ENCODE assay signal across 1 cellular context in genomic region chr7:118731854-118732253, GRCh38.
TF ChIP-seq lines count a peak whose summit lies in the region.

No MANE protein-coding gene starts in this region.

TF ChIP-seq in GM12878, 131 proteins besides CTCF, POLR2A, EP300 and RAD21:
- TF ChIP-seq PAX8 (IDR thresholded peaks at IDR 0.05) (no peak), NR2F1 (conservative IDR thresholded peaks at IDR 0.05) (no peak), STAT1 (conservative IDR thresholded peaks at IDR 0.05) (no peak), TARDBP (IDR thresholded peaks at IDR 0.05; ENCODE audit: borderline replicate concordance) (no peak), WRNIP1 (IDR thresholded peaks at IDR 0.05; ENCODE audit: borderline replicate concordance, low read depth, low read length) (no peak), ESRRA (IDR thresholded peaks at IDR 0.05; ENCODE audit: low read length) (no peak), SMARCA5 (IDR thresholded peaks at IDR 0.05) (no peak), SUPT20H (IDR thresholded peaks at IDR 0.05; ENCODE audit: borderline replicate concordance, control insufficient read depth, low read depth, low read length) (no peak), PKNOX1 (IDR thresholded peaks at IDR 0.05) (no peak), HCFC1 (IDR thresholded peaks at IDR 0.05; ENCODE audit: low read length) (no peak), HDGF (IDR thresholded peaks at IDR 0.05) (no peak), BCLAF1 (IDR thresholded peaks at IDR 0.05) (no peak), BACH1 (IDR thresholded peaks at IDR 0.05; ENCODE audit: borderline replicate concordance) (no peak), CEBPB (IDR thresholded peaks at IDR 0.05; ENCODE audit: borderline replicate concordance in 1 of 2, low read depth in 2 of 2, low read length in 2 of 2) (no peak), IKZF2 (IDR thresholded peaks at IDR 0.05) (no peak)
